In the genomic region with DNA sequence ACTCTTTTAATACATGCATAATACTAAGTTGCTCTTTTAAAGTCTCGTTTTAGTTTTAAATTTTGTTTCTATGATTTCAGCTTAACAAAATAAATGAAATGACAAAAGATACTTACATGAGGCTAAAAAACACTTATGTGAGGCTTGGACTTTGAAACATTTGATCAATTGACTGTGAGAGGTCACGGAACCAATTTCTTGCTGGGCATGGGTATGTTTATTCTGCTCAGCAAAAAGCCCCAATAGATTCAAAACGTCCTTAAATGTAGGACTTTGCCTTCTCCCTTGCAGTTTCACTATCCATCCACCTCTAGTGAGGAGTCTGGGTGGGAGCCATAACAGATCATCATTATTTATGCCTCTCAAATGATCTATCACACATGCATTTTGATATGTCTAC, we compare ENCODE assay signal across 31 cellular contexts.
"Had no signal": no experiment of that assay in that cellular context is flagged by ENCODE, and none has a peak within 500 bp of the region (broad histone marks: within the 10 kb centered on the region; RNA-seq: fewer than 3 reads in every experiment).

No MANE protein-coding gene starts in this region.

- H3K9me3 ChIP-seq: body of pancreas, colonic mucosa, esophagus squamous epithelium, gastroesophageal sphincter had no signal

- H3K27ac ChIP-seq: body of pancreas, colonic mucosa, epithelial cell of prostate, esophagus squamous epithelium, gastroesophageal sphincter, WERI-Rb-1 had no signal

- H3K27me3 Mint-ChIP-seq: activated B cell treated with CpG ODN at 0.5 μM for 24 hours; activated CD8-positive, alpha-beta T cell treated with anti-CD3 and anti-CD28 coated beads for 36 hours; activated naive CD8-positive, alpha-beta T cell; activated T-helper 17 cell treated with anti-CD3 and anti-CD28 coated beads, Interleukin-2, amount 50 U/mL, for 72 hours; T-helper 17 cell had no signal

- H3K4me1 ChIP-seq: body of pancreas, colonic mucosa, gastroesophageal sphincter had no signal

- H3K4me1 Mint-ChIP-seq: activated T-helper 17 cell treated with anti-CD3 and anti-CD28 coated beads, Interleukin-2, amount 50 U/mL, for 72 hours; T-helper 17 cell had no signal

- H3K27me3 ChIP-seq: body of pancreas, colonic mucosa, esophagus squamous epithelium, gastroesophageal sphincter had no signal

- H3K27ac Mint-ChIP-seq: activated B cell treated with CpG ODN at 0.5 μM for 24 hours; activated CD8-positive, alpha-beta T cell treated with anti-CD3 and anti-CD28 coated beads for 36 hours; activated naive CD8-positive, alpha-beta T cell; activated T-helper 17 cell treated with anti-CD3 and anti-CD28 coated beads, Interleukin-2, amount 50 U/mL, for 72 hours; T-helper 17 cell; T-helper 2 cell treated with Interferon-gamma antibody and Interleukin-4, amounts not matched to agents 5 μg/mL and 100 μg/mL, for 36 hours had no signal

- H3K36me3 ChIP-seq: colonic mucosa had no signal

- ATAC-seq: activated CD4-positive, CD25-positive, alpha-beta regulatory T cell treated with anti-CD3 and anti-CD28 coated beads, Interleukin-2, amount 50 U/mL, for 24 hours; activated CD8-positive, alpha-beta T cell treated with anti-CD3 and anti-CD28 coated beads for 36 hours; activated T-cell treated with anti-CD3 and anti-CD28 coated beads, Interleukin-2, amount 50 U/mL, for 4 hours; activated T-helper 17 cell treated with anti-CD3 and anti-CD28 coated beads, Interleukin-2, amount 50 U/mL, for 72 hours; body of pancreas; gastroesophageal sphincter; T-helper 17 cell had no signal

- FAIRE-seq: endometrium, endothelial cell of umbilical vein had no signal

- DNase-seq: activated B cell treated with CpG ODN at 0.5 μM for 24 hours; activated CD4-positive, alpha-beta T cell treated with anti-CD3 and anti-CD28 coated beads for 48 hours; activated CD4-positive, alpha-beta T cell treated with anti-CD3 and anti-CD28 coated beads, Interleukin-2, amount 50 U/mL, for 1 hour; activated CD4-positive, alpha-beta T cell treated with anti-CD3 and anti-CD28 coated beads, Interleukin-2, amount 50 U/mL, for 48 hours; activated CD8-positive, alpha-beta memory T cell treated with anti-CD3 and anti-CD28 coated beads for 24 hours; activated CD8-positive, alpha-beta T cell treated with anti-CD3 and anti-CD28 coated beads for 36 hours; activated effector memory CD4-positive, alpha-beta T cell treated with Interleukin-2 at 50 U/mL for 16 hours; activated gamma-delta T cell treated with Interleukin-2 at 50 U/mL for 16 hours; activated naive CD4-positive, alpha-beta T cell treated with anti-CD3 and anti-CD28 coated beads, Interleukin-2, amount 50 U/mL, for 16 hours; activated naive CD4-positive, alpha-beta T cell treated with Interleukin-2 at 50 U/mL for 16 hours; activated T-cell treated with anti-CD3 and anti-CD28 coated beads, Interleukin-2, amount 50 U/mL, for 4 hours; amniotic stem cell; aorta; body of pancreas; caudate nucleus; colonic mucosa; effector CD8-positive, alpha-beta T cell; esophagus squamous epithelium; foreskin melanocyte; T-helper 1 cell; T-helper 17 cell; T1000; WERI-Rb-1 had no signal

- H3K9me3 Mint-ChIP-seq: activated B cell treated with CpG ODN at 0.5 μM for 24 hours; activated CD8-positive, alpha-beta T cell treated with anti-CD3 and anti-CD28 coated beads for 36 hours; activated T-cell treated with anti-CD3 and anti-CD28 coated beads, Interleukin-2, amount 50 U/mL, for 4 hours; activated T-helper 17 cell treated with anti-CD3 and anti-CD28 coated beads, Interleukin-2, amount 50 U/mL, for 72 hours; T-helper 2 cell treated with Interferon-gamma antibody and Interleukin-4, amounts not matched to agents 5 μg/mL and 100 μg/mL, for 36 hours had no signal

- H3K4me3 ChIP-seq: body of pancreas, colonic mucosa, esophagus squamous epithelium, gastroesophageal sphincter had no signal

- H3K4me3 Mint-ChIP-seq: activated B cell treated with CpG ODN at 0.5 μM for 24 hours; activated CD8-positive, alpha-beta T cell treated with anti-CD3 and anti-CD28 coated beads for 36 hours; activated naive CD8-positive, alpha-beta T cell; activated T-cell treated with anti-CD3 and anti-CD28 coated beads, Interleukin-2, amount 50 U/mL, for 4 hours; activated T-helper 17 cell treated with anti-CD3 and anti-CD28 coated beads, Interleukin-2, amount 50 U/mL, for 72 hours; T-helper 17 cell; T-helper 2 cell treated with Interferon-gamma antibody and Interleukin-4, amounts not matched to agents 5 μg/mL and 100 μg/mL, for 36 hours had no signal
